ENCODE assay signal across 1 cellular context in the genomic region with DNA sequence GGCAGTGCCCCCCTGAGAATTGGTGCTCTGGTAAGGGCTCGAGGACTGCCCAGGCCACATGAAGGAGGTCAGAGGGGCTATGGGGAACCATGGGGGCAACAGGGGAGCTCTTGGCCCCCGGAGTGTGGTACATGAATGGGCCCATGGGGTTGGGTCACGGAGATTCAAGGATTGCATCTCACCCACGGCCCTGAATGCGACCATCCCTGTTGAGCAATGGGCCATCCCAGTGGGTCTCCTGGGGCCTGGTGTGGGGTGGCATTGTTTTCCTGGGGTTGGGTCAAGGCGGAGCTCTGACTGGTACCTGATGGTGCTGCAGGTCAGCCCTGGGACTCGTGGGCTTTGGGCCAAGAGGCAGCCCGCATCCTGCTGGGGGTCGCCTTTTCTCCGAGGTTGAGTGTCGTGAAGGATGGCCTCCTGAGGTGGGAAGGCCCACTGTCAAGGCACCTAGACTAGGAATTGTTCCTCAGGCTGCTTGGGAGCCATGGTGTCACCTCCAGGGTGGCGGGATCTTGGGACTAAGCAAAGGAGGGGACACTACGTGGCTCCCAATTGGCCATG.
TF ChIP-seq lines count a peak whose summit lies in the region.

No MANE protein-coding gene starts in this region.

TF ChIP-seq in HEK293T, 16 proteins besides CTCF, POLR2A, EP300 and RAD21:
- TF ChIP-seq FOXM1 (IDR thresholded peaks at IDR 0.05; ENCODE audit: borderline replicate concordance) = no peak
- TF ChIP-seq SUZ12 (IDR thresholded peaks at IDR 0.05) = no peak
- no peak for TF ChIP-seq FOXA1 (IDR thresholded peaks at IDR 0.05)
